In the genomic region with DNA sequence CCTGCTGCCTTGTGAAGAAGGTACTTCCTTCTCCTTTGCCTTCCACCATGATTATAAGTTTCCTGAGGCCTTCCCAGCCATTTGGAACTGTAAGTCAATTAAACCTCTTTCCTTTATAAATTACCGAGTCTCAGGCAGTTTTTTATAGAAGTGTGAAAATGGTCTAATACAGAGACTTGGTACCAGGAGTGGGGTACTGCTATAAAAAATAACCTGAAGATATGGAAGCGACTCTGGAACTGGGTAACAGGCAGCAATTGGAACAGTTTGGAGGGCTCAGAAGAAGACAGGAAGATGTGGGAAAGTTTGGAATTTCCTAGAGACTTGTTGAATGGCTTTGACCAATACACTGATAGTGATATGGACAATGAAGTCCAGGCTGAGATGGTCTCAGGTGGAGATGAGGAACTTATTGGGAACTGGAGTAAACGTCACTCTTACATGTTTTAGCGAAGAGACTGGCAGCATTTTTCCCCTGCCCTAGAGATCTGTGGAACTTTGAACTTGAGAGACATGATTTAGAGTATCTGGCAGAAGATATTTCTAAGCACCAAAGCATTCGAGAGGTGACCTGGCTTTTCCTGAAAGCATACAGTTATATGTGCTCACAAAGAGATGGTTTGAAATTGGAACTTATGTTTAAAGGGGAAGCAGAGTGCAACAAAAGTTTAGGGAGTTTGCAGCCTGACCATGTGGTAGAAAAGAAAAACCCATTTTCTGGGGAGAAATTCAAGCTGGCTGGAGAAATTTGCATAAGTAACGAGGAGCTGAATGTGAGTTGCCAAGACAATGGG, we compare ENCODE assay signal across 1 cellular context.
TF ChIP-seq lines count a peak whose summit lies in the region.

No MANE protein-coding gene starts in this region.

TF ChIP-seq in HepG2, 621 proteins besides CTCF, POLR2A, EP300 and RAD21:
- peak; percentile 96 for TF ChIP-seq ZNF841 (CRISPR knock-in tag; IDR thresholded peaks at IDR 0.05; ENCODE audit: borderline replicate concordance)
TF ChIP-seq in HepG2: peak in this region for 1; not testable (repeated sequence) for 620.
